In genomic region chr4:137668885-137669284, GRCh38 we compare ENCODE assay signal across 21 cellular contexts.
"Had no signal": no experiment of that assay in that cellular context is flagged by ENCODE, and none has a peak within 500 bp of the region (broad histone marks: within the 10 kb centered on the region; RNA-seq: fewer than 3 reads in every experiment).

No MANE protein-coding gene starts in this region.

- H3K4me3 ChIP-seq: coronary artery, lower lobe of right lung, stomach, thyroid gland, vagina had no signal

- H3K4me1 Mint-ChIP-seq: immature natural killer cell; natural killer cell; stimulated activated effector memory CD8-positive, alpha-beta T cell treated with anti-CD3 and anti-CD28 coated beads, Interleukin-12 subunit alpha, Interleukin-12 subunit beta, amount 100 ng/mL, for 72 hours had no signal

- H3K27me3 ChIP-seq: neutrophil, stomach, thyroid gland, vagina had no signal

- H3K27ac Mint-ChIP-seq: immature natural killer cell; natural killer cell; progenitor cell of endocrine pancreas; stimulated activated effector memory CD8-positive, alpha-beta T cell treated with anti-CD3 and anti-CD28 coated beads, Interleukin-12 subunit alpha, Interleukin-12 subunit beta, amount 100 ng/mL, for 72 hours had no signal

- H2AFZ ChIP-seq: parathyroid adenoma had no signal

- H3K27ac ChIP-seq: coronary artery, lower lobe of right lung, neutrophil, parathyroid adenoma, stomach, thyroid gland, vagina had no signal

- H3K4me1 ChIP-seq: parathyroid adenoma, thyroid gland, vagina had no signal

- H3K9me3 ChIP-seq: lower lobe of right lung, neutrophil, stomach, thyroid gland, vagina had no signal

- H3K36me3 Mint-ChIP-seq: immature natural killer cell; natural killer cell; stimulated activated effector memory CD8-positive, alpha-beta T cell treated with anti-CD3 and anti-CD28 coated beads, Interleukin-12 subunit alpha, Interleukin-12 subunit beta, amount 100 ng/mL, for 72 hours had no signal

- ATAC-seq: left ventricle myocardium superior; lower lobe of right lung; natural killer cell; sciatic nerve; stimulated activated effector memory CD8-positive, alpha-beta T cell treated with anti-CD3 and anti-CD28 coated beads, Interleukin-12 subunit alpha, Interleukin-12 subunit beta, amount 100 ng/mL, for 72 hours had no signal

- H3K27me3 Mint-ChIP-seq: progenitor cell of endocrine pancreas had no signal

- H3K36me3 ChIP-seq: lower lobe of right lung, neutrophil, stomach, thyroid gland, vagina had no signal

- H3K4me3 Mint-ChIP-seq: immature natural killer cell; natural killer cell; stimulated activated effector memory CD8-positive, alpha-beta T cell treated with anti-CD3 and anti-CD28 coated beads, Interleukin-12 subunit alpha, Interleukin-12 subunit beta, amount 100 ng/mL, for 72 hours had no signal

- H3K9ac ChIP-seq: parathyroid adenoma had no signal

- DNase-seq: dermis blood vessel endothelial cell; effector memory CD4-positive, alpha-beta T cell; hypothalamus; immature natural killer cell; islet precursor cell; left ventricle myocardium superior; lower lobe of right lung; natural killer cell; stimulated activated CD4-positive, alpha-beta T cell treated with anti-CD3 and anti-CD28 coated beads, Interleukin-2, amount 100 ng/mL, for 24 hours; stimulated activated CD4-positive, alpha-beta T cell treated with anti-CD3 and anti-CD28 coated beads, Interleukin-4, amount 100 ng/mL, for 24 hours; stimulated activated naive CD4-positive, alpha-beta T cell treated with Interleukin-2 at 50 U/mL for 16 hours; stomach; thyroid gland; trophoblast cell had no signal
